Comparison of ENCODE assay signal across 24 cellular contexts in the genomic region with DNA sequence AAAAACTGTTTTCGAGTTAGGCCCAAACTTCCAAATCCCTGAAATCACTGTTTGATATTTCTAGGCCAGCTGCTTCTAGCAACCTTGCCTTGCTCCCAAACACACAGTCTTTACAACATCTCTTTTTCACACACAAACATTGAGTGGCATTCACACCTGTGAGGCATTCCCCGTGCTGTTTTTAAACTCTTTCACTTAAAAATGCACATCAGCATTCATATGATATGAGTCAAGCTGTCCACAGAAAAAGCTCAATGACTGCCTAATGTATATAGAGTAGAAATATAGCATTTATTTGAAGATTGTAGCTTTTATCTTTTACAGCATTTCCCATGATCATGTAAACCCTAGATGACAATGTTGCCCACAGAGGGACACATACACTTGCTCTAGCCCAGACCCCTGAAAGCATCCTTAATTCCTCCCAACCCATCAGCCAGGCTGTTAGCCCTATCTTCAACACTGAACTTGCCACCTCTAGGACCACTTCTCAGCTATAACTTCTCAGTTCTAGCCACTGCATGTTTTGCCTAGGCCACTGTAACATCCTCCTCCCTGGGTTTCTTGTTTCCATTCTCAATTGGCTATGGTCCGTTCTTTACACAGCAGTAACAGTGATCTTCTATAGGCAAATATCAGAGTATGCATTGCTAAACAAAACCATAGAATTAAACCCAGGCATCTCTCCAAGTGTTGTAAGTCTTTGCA.
"Had no signal": no experiment of that assay in that cellular context is flagged by ENCODE, and none has a peak within 500 bp of the region (broad histone marks: within the 10 kb centered on the region; RNA-seq: fewer than 3 reads in every experiment).

No MANE protein-coding gene starts in this region.

- H3K27ac ChIP-seq: coronary artery had no signal

- H3K4me3 ChIP-seq: coronary artery, K562 had no signal

- DNase-seq: activated B cell treated with CpG ODN at 0.5 μM for 24 hours; activated CD4-positive, alpha-beta memory T cell treated with anti-CD3 and anti-CD28 coated beads, Interleukin-2, amount 10 ng/mL, durations not matched to agents 7 days and 5 days; activated CD4-positive, alpha-beta T cell treated with anti-CD3 and anti-CD28 coated beads for 1 hour; activated CD4-positive, alpha-beta T cell treated with anti-CD3 and anti-CD28 coated beads, Interleukin-2, amount 10 ng/mL, durations not matched to agents 7 days and 5 days; activated gamma-delta T cell; activated naive CD4-positive, alpha-beta T cell treated with anti-CD3 and anti-CD28 coated beads, Interleukin-2, amount 10 ng/mL, durations not matched to agents 7 days and 5 days; activated naive CD8-positive, alpha-beta T cell treated with anti-CD3 and anti-CD28 coated beads for 36 hours; activated T-cell treated with anti-CD3 and anti-CD28 coated beads for 4 hours; activated T-cell treated with anti-CD3 and anti-CD28 coated beads, Interleukin-2, amount 50 U/mL, for 48 hours; aorta; central memory CD4-positive, alpha-beta T cell; Kasumi-1; NCI-H1105; NCI-H1436; NCI-H1694 treated with DMSO at 0.1 percent for 48 hours; NCI-H2171; NCI-H2227 treated with DMSO at 0.1 percent for 48 hours; NCI-H446 treated with DMSO at 0.1 percent for 48 hours; NCI-H524 treated with DMSO at 0.1 percent for 48 hours; SIG-M5; T-helper 17 cell; T1000 had no signal
